Comparison of ENCODE assay signal across 8 cellular contexts in the genomic region with DNA sequence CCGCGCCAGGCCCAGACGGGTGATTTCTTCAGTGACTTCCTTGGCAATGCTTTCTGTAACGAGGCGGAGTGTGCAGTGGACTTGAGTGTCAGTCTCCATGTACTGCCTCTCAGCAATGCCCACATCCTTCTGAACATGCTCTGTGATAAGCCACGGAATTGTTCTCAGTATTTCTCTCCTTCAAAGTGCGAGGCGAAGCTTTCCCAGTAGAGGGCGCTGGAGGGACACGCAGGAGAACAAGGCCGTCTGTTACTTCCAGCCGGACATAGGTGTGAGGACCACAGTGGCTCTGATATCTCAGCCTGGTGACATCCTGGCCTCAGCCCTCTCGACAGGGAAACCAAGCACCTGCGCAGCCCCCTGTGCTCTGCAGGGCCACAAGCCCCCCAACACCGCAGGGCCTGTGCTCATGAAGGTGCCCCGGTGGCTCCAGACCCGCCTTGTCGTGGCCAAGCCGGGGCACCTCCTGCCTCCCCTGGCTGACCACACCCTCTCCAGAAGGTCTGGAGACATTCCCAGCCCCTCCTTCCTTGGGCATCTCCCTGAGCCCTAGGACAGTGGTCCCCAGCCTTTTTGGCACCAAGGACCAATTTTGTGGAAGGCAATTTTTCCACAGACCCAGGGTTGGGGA. TPM values are rescaled to one million over a fixed set of nuclear protein-coding genes. Genes with fewer than 3 reads are reported as not detected.
A peak's percentile ranks its signal among the peaks of the same experiment; 100 is the strongest.
DNase-seq lines count a peak whose midpoint lies in the region; ATAC-seq, FAIRE-seq and TF ChIP-seq lines count a peak whose summit lies in the region.

No MANE protein-coding gene starts in this region.

- H3K9me3 ChIP-seq in pancreas (no peaks in the 10 kb centered on the region), vagina (no peaks in the 10 kb centered on the region)

- H3K36me3 Mint-ChIP-seq in activated T-cell treated with anti-CD3 and anti-CD28 coated beads, Interleukin-2, amount 50 U/mL, for 72 hours (ENCODE audit: insufficient read depth in 2 of 2): no peaks in the 10 kb centered on the region

- H3K4me1 ChIP-seq in pancreas: no peaks in the 10 kb centered on the region
- H3K4me1 ChIP-seq in vagina: no peaks in the 10 kb centered on the region

- no peak for DNase-seq in D721Med (ENCODE audit: insufficient read length, low spot score)
- peak; percentile 78 for DNase-seq in HT-29 (ENCODE audit: low spot score)
- DNase-seq in NOMO-1 treated with dmso at 0.1 percent for 144 hours (lab: John Stamatoyannopoulos, UW; ENCODE audit: unreplicated experiment): peak; percentile 5
- DNase-seq in activated T-cell treated with anti-CD3 and anti-CD28 coated beads, Interleukin-2, amount 50 U/mL, for 72 hours: peak; percentile 66 to 70
- DNase-seq in glomerular endothelial cell (ENCODE audit: extremely low read depth, low read depth, low spot score): peak; percentile 58
- DNase-seq in pancreas: peak; percentile 71 to 96 (median 88)
- peak in 1 of 2 donors; percentile 83 for DNase-seq in vagina (ENCODE audit: extremely low spot score in 2 of 2)

- no peaks in the 10 kb centered on the region for H3K4me1 Mint-ChIP-seq in activated T-cell treated with anti-CD3 and anti-CD28 coated beads, Interleukin-2, amount 50 U/mL, for 72 hours (ENCODE audit: low read depth)

- TF ChIP-seq POLR2A in vagina (IDR thresholded peaks at IDR 0.05): no peak

- peaks cover 12% of the 10 kb centered on the region for H3K27me3 Mint-ChIP-seq in activated T-cell treated with anti-CD3 and anti-CD28 coated beads, Interleukin-2, amount 50 U/mL, for 72 hours (ENCODE audit: low read depth)

- intact Hi-C loops in pancreas (cut with DNase I): no loop called here
- intact Hi-C loops in vagina (cut with DNase I): no loop called here

- FAIRE-seq in D721Med (lab: Jason Lieb, UNC) (no peak), pancreas (lab: Jason Lieb, UNC) (no peak)

- peak; percentile 36 for ATAC-seq in activated T-cell treated with anti-CD3 and anti-CD28 coated beads, Interleukin-2, amount 50 U/mL, for 72 hours (replicated peaks in 1 of 2)
- ATAC-seq in pancreas: peak; percentile 88 to 99 (median 98)
- ATAC-seq in HG03565 (IDR thresholded peaks at IDR 0.05; ENCODE audit: unreplicated experiment): no peak

- H3K4me3 Mint-ChIP-seq in activated T-cell treated with anti-CD3 and anti-CD28 coated beads, Interleukin-2, amount 50 U/mL, for 72 hours: no peak overlapping the region

- WGBS in pancreas, 2 donors: 31 to 32% methylated on average over 19 of the region's 19 CpGs

- H3K27ac ChIP-seq in pancreas (no peak overlapping the region), vagina (no peak overlapping the region)

- TF ChIP-seq CTCF in D721Med (IDR thresholded peaks at IDR 0.05; ENCODE audit: insufficient read depth, missing control alignments) (peak; percentile 51), pancreas (IDR thresholded peaks at IDR 0.05) (peak; percentile 74 to 83 (median 80)), vagina (IDR thresholded peaks at IDR 0.05) (peak; percentile 37 to 50 (median 49))

- no peaks in the 10 kb centered on the region for H3K27me3 ChIP-seq in pancreas
- H3K27me3 ChIP-seq in vagina: no peaks in the 10 kb centered on the region

- no peak overlapping the region for H3K27ac Mint-ChIP-seq in activated T-cell treated with anti-CD3 and anti-CD28 coated beads, Interleukin-2, amount 50 U/mL, for 72 hours

- no peak overlapping the region for H3K4me3 ChIP-seq in pancreas
- no peak overlapping the region for H3K4me3 ChIP-seq in vagina

- H3K36me3 ChIP-seq in pancreas: no peaks in the 10 kb centered on the region
- H3K36me3 ChIP-seq in vagina: no peaks in the 10 kb centered on the region

- H3K9me3 Mint-ChIP-seq in activated T-cell treated with anti-CD3 and anti-CD28 coated beads, Interleukin-2, amount 50 U/mL, for 72 hours: no peaks in the 10 kb centered on the region

RNA-seq across cellular contexts. Expression of a gene that starts 46.1 kb away (rescaled TPM):
- 20.0 and 26.5 TPM in 2 replicates for total RNA-seq in HT-29 (2014; rRNA removed; shearing (Covaris generic))
- 1 to 10 TPM; 1.1 TPM for total RNA-seq in activated T-cell treated with anti-CD3 and anti-CD28 coated beads, Interleukin-2, amount 50 U/mL, for 72 hours
- total RNA-seq in glomerular endothelial cell: 364 and 408 TPM in 2 replicates
- total RNA-seq in pancreas: 10 to 100 TPM; 20.6 to 85.6 (median 52.2) TPM
- 10 to 100 TPM; 14.4 to 17.3 TPM for polyA plus RNA-seq in pancreas
- 43.7 TPM for total RNA-seq in vagina
